18 cellular contexts compared by ENCODE assay signal in the genomic region with DNA sequence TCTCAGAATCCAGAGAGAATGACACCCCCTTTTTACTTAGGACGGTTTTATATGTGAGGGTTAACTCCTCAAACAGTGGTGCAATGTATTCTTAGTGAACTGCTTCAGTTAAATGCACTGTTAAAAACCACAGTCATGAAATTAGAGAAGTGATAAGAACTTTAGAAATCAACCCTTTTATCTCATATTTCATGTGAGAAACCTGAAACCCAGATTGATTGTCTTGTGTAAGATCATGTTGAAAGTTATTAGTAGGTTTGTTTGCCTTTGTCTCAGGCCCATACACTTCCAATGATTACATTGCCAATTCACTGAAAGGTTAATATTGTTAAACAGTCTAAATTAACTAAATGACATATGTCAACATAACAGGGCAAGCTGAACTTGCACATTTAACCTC.
"Had no signal": no experiment of that assay in that cellular context is flagged by ENCODE, and none has a peak within 500 bp of the region (broad histone marks: within the 10 kb centered on the region; RNA-seq: fewer than 3 reads in every experiment).

No MANE protein-coding gene starts in this region.

- H3K27me3 ChIP-seq: adrenal gland, left lung, suprapubic skin, transverse colon, vagina had no signal

- H3K4me3 Mint-ChIP-seq: activated naive CD4-positive, alpha-beta T cell treated with anti-CD3 and anti-CD28 coated beads, Interleukin-2, amount 50 U/mL, for 24 hours; activated T-cell treated with anti-CD3 and anti-CD28 coated beads, Interleukin-2, amount 50 U/mL, for 72 hours; nephron; stimulated activated naive CD8-positive, alpha-beta T cell treated with anti-CD3 and anti-CD28 coated beads, Interleukin-15, amount 100 ng/mL, for 72 hours had no signal

- DNase-seq: activated CD4-positive, CD25-positive, alpha-beta regulatory T cell treated with anti-CD3 and anti-CD28 coated beads, Interleukin-2, amount 50 U/mL, for 72 hours; activated effector memory CD4-positive, alpha-beta T cell treated with anti-CD3 and anti-CD28 coated beads, Interleukin-2, amount 50 U/mL, for 16 hours; activated T-cell treated with anti-CD3 and anti-CD28 coated beads, Interleukin-2, amount 50 U/mL, for 72 hours; adrenal gland; effector CD4-positive, alpha-beta T cell; left lung; midbrain; stimulated activated CD4-positive, alpha-beta T cell treated with anti-CD3 and anti-CD28 coated beads, Interleukin-4, amount 100 ng/mL, for 1 hour; stimulated activated naive CD8-positive, alpha-beta T cell treated with anti-CD3 and anti-CD28 coated beads, Interleukin-15, amount 100 ng/mL, for 72 hours; transverse colon had no signal

- H3K4me1 Mint-ChIP-seq: activated naive CD4-positive, alpha-beta T cell treated with anti-CD3 and anti-CD28 coated beads, Interleukin-2, amount 50 U/mL, for 24 hours; nephron; stimulated activated naive CD8-positive, alpha-beta T cell treated with anti-CD3 and anti-CD28 coated beads, Interleukin-15, amount 100 ng/mL, for 72 hours had no signal

- H3K36me3 Mint-ChIP-seq: activated naive CD4-positive, alpha-beta T cell treated with anti-CD3 and anti-CD28 coated beads, Interleukin-2, amount 50 U/mL, for 24 hours had no signal

- H3K36me3 ChIP-seq: adrenal gland, left lung, suprapubic skin, transverse colon, vagina had no signal

- H3K27ac Mint-ChIP-seq: activated naive CD4-positive, alpha-beta T cell treated with anti-CD3 and anti-CD28 coated beads, Interleukin-2, amount 50 U/mL, for 24 hours; activated T-cell treated with anti-CD3 and anti-CD28 coated beads, Interleukin-2, amount 50 U/mL, for 72 hours; nephron; stimulated activated naive CD8-positive, alpha-beta T cell treated with anti-CD3 and anti-CD28 coated beads, Interleukin-15, amount 100 ng/mL, for 72 hours had no signal

- H3K4me2 ChIP-seq: smooth muscle cell had no signal

- H3K4me1 ChIP-seq: adrenal gland, left lung, suprapubic skin, transverse colon, vagina had no signal

- H3K9me3 Mint-ChIP-seq: activated naive CD4-positive, alpha-beta T cell treated with anti-CD3 and anti-CD28 coated beads, Interleukin-2, amount 50 U/mL, for 24 hours; activated T-cell treated with anti-CD3 and anti-CD28 coated beads, Interleukin-2, amount 50 U/mL, for 72 hours; nephron; stimulated activated naive CD8-positive, alpha-beta T cell treated with anti-CD3 and anti-CD28 coated beads, Interleukin-15, amount 100 ng/mL, for 72 hours had no signal

- FAIRE-seq: bronchial epithelial cell, frontal cortex had no signal

- H3K27me3 Mint-ChIP-seq: activated naive CD4-positive, alpha-beta T cell treated with anti-CD3 and anti-CD28 coated beads, Interleukin-2, amount 50 U/mL, for 24 hours had no signal

- ATAC-seq: activated T-cell treated with anti-CD3 and anti-CD28 coated beads, Interleukin-2, amount 50 U/mL, for 72 hours; left lung; sciatic nerve; stimulated activated naive CD8-positive, alpha-beta T cell treated with anti-CD3 and anti-CD28 coated beads, Interleukin-15, amount 100 ng/mL, for 72 hours had no signal

- H3K4me3 ChIP-seq: adrenal gland, left lung, smooth muscle cell, suprapubic skin, transverse colon, vagina had no signal

- H3K27ac ChIP-seq: adrenal gland, left lung, suprapubic skin, transverse colon, vagina had no signal
